Comparison of ENCODE assay signal across 21 cellular contexts in genomic region chr12:122977655-122978392, GRCh38. TPM values are rescaled to one million over a fixed set of nuclear protein-coding genes. Genes with fewer than 3 reads are reported as not detected.
DNase-seq lines count a peak whose midpoint lies in the region; ATAC-seq and TF ChIP-seq lines count a peak whose summit lies in the region.
"Had no signal": no experiment of that assay in that cellular context is flagged by ENCODE, and none has a peak within 500 bp of the region (broad histone marks: within the 10 kb centered on the region; RNA-seq: fewer than 3 reads in every experiment).

No MANE protein-coding gene starts in this region.

- H3K4me1 ChIP-seq in GM23338 (ENCODE audit: insufficient read depth) (peaks cover 18% of the 10 kb centered on the region; the same call in 1 of the 2 replicates), osteoblast (ENCODE audit: insufficient read depth, low read length) (peaks cover 40% of the 10 kb centered on the region), left lung (peaks cover 34 to 68% of the 10 kb centered on the region in 2 donors), suprapubic skin (peaks cover 73% of the 10 kb centered on the region)

- H3K4me3 ChIP-seq in GM23338, result no peak overlapping the region
- H3K4me3 ChIP-seq in osteoblast (ENCODE audit: insufficient read depth, low read length), result no peak overlapping the region
- H3K4me3 ChIP-seq in left lung, result no peak overlapping the region
- H3K4me3 ChIP-seq in suprapubic skin, result no peak overlapping the region
- H3K4me3 ChIP-seq: breast epithelium, SJSA1, upper lobe of left lung had no signal

- no peaks in the 10 kb centered on the region for H3K36me3 Mint-ChIP-seq in activated T-cell treated with anti-CD3 and anti-CD28 coated beads, Interleukin-2, amount 50 U/mL, for 4 hours (ENCODE audit: insufficient read depth)
- no peaks in the 10 kb centered on the region; the same call in 2 of the 3 replicates for H3K36me3 Mint-ChIP-seq in GM23338 (ENCODE audit: low read depth)
- H3K36me3 Mint-ChIP-seq in dendritic cell treated with granulocyte-macrophage colony-stimulating factor and Interleukin-4, amounts not matched to agents 40 ng/mL and 50 ng/mL, for 4 days (ENCODE audit: low read depth), result peaks cover 80% of the 10 kb centered on the region

- intact Hi-C loops in dendritic cell treated with granulocyte-macrophage colony-stimulating factor and Interleukin-4, amounts not matched to agents 40 ng/mL and 50 ng/mL, for 4 days (cut with micrococcal nuclease), result no loop called here
- intact Hi-C loops in left lung (cut with DNase I), result no loop called here

- no peak for ATAC-seq in activated T-cell treated with anti-CD3 and anti-CD28 coated beads, Interleukin-2, amount 50 U/mL, for 4 hours
- ATAC-seq in GM23338 (no peak), left lung (no peak)
- ATAC-seq: right cardiac atrium had no signal

- TF ChIP-seq CTCF in GM23338 (conservative IDR thresholded peaks at IDR 0.05; ENCODE audit: low read depth in 2 of 2) (no peak), osteoblast (IDR thresholded peaks at IDR 0.05; ENCODE audit: extremely low read depth, low read depth, low read length) (no peak), left lung (IDR thresholded peaks at IDR 0.05) (no peak), suprapubic skin (IDR thresholded peaks at IDR 0.05) (no peak)

- no peaks in the 10 kb centered on the region for H3K9me3 Mint-ChIP-seq in activated T-cell treated with anti-CD3 and anti-CD28 coated beads, Interleukin-2, amount 50 U/mL, for 4 hours
- no peaks in the 10 kb centered on the region for H3K9me3 Mint-ChIP-seq in GM23338
- H3K9me3 Mint-ChIP-seq in dendritic cell treated with granulocyte-macrophage colony-stimulating factor and Interleukin-4, amounts not matched to agents 40 ng/mL and 50 ng/mL, for 4 days, result no peaks in the 10 kb centered on the region
- H3K9me3 Mint-ChIP-seq: stimulated activated naive CD8-positive, alpha-beta T cell treated with anti-CD3 and anti-CD28 coated beads, Interleukin-15, Interleukin-2, amounts not matched to agents 100 ng/mL and 50 ng/mL, for 24 hours had no signal

- no peaks in the 10 kb centered on the region for H3K9me3 ChIP-seq in osteoblast (ENCODE audit: low read depth, low read length)
- no peaks in the 10 kb centered on the region for H3K9me3 ChIP-seq in left lung
- no peaks in the 10 kb centered on the region for H3K9me3 ChIP-seq in suprapubic skin
- H3K9me3 ChIP-seq: breast epithelium, Caco-2, SJSA1, upper lobe of left lung had no signal

- H3K79me2 ChIP-seq in GM23338 (replicated peaks; ENCODE audit: insufficient read depth) (peaks cover 23% of the 10 kb centered on the region; the same call in 1 of the 2 replicates), osteoblast (ENCODE audit: insufficient read depth, low read length) (peaks cover 74% of the 10 kb centered on the region)

- no peaks in the 10 kb centered on the region for H3F3A ChIP-seq in GM23338 (replicated peaks; ENCODE audit: low read depth)

- H3K27me3 ChIP-seq in GM23338 (ENCODE audit: insufficient read depth), result no peaks in the 10 kb centered on the region
- no peaks in the 10 kb centered on the region for H3K27me3 ChIP-seq in osteoblast (ENCODE audit: insufficient read depth, low read length)
- H3K27me3 ChIP-seq in left lung, result no peaks in the 10 kb centered on the region
- no peaks in the 10 kb centered on the region for H3K27me3 ChIP-seq in suprapubic skin
- H3K27me3 ChIP-seq: breast epithelium, SJSA1, upper lobe of left lung had no signal

- H3K4me1 Mint-ChIP-seq in activated T-cell treated with anti-CD3 and anti-CD28 coated beads, Interleukin-2, amount 50 U/mL, for 4 hours (ENCODE audit: low read depth), result peaks cover 42% of the 10 kb centered on the region
- H3K4me1 Mint-ChIP-seq in GM23338, result peaks cover 10% of the 10 kb centered on the region
- H3K4me1 Mint-ChIP-seq in dendritic cell treated with granulocyte-macrophage colony-stimulating factor and Interleukin-4, amounts not matched to agents 40 ng/mL and 50 ng/mL, for 4 days (ENCODE audit: low read depth), result peaks cover 72% of the 10 kb centered on the region

- H3K4me2 ChIP-seq in GM23338 (no peak overlapping the region), osteoblast (ENCODE audit: insufficient read depth, low read length) (no peak overlapping the region)

- no peak overlapping the region for H3K27ac Mint-ChIP-seq in GM23338
- H3K27ac Mint-ChIP-seq in dendritic cell treated with granulocyte-macrophage colony-stimulating factor and Interleukin-4, amounts not matched to agents 40 ng/mL and 50 ng/mL, for 4 days, result peak overlapping the region; percentile 21
- H3K27ac Mint-ChIP-seq: stimulated activated naive CD8-positive, alpha-beta T cell treated with anti-CD3 and anti-CD28 coated beads, Interleukin-15, Interleukin-2, amounts not matched to agents 100 ng/mL and 50 ng/mL, for 24 hours had no signal

- no peaks in the 10 kb centered on the region for H3K27me3 Mint-ChIP-seq in activated T-cell treated with anti-CD3 and anti-CD28 coated beads, Interleukin-2, amount 50 U/mL, for 4 hours (ENCODE audit: low read depth)
- H3K27me3 Mint-ChIP-seq in GM23338 (ENCODE audit: insufficient read depth, low read depth, poor library complexity), result peaks cover 28% of the 10 kb centered on the region
- no peaks in the 10 kb centered on the region for H3K27me3 Mint-ChIP-seq in dendritic cell treated with granulocyte-macrophage colony-stimulating factor and Interleukin-4, amounts not matched to agents 40 ng/mL and 50 ng/mL, for 4 days
- H3K27me3 Mint-ChIP-seq: stimulated activated naive CD8-positive, alpha-beta T cell treated with anti-CD3 and anti-CD28 coated beads, Interleukin-15, Interleukin-2, amounts not matched to agents 100 ng/mL and 50 ng/mL, for 24 hours had no signal

- peak overlapping the region; percentile 27 for H3K4me3 Mint-ChIP-seq in activated T-cell treated with anti-CD3 and anti-CD28 coated beads, Interleukin-2, amount 50 U/mL, for 4 hours
- peak overlapping the region; percentile 21; the same call in 1 of the 3 replicates for H3K4me3 Mint-ChIP-seq in GM23338
- no peak overlapping the region for H3K4me3 Mint-ChIP-seq in dendritic cell treated with granulocyte-macrophage colony-stimulating factor and Interleukin-4, amounts not matched to agents 40 ng/mL and 50 ng/mL, for 4 days

- WGBS in suprapubic skin, result 80% methylated on average over 6 of the region's 9 CpGs

- no peak overlapping the region for H2AFZ ChIP-seq in GM23338
- no peak overlapping the region for H2AFZ ChIP-seq in osteoblast (ENCODE audit: low read length)

- TF ChIP-seq EP300 in suprapubic skin (IDR thresholded peaks at IDR 0.05), result no peak

- no peak for TF ChIP-seq POLR2A in suprapubic skin (IDR thresholded peaks at IDR 0.05)

- no peak for DNase-seq in activated T-cell treated with anti-CD3 and anti-CD28 coated beads, Interleukin-2, amount 50 U/mL, for 4 hours
- no peak for DNase-seq in activated T-cell treated with anti-CD3 and anti-CD28 coated beads, Interleukin-2, amount 50 U/mL, for 48 hours
- no peak for DNase-seq in GM23338 (ENCODE audit: low spot score)
- DNase-seq in osteoblast (ENCODE audit: insufficient read length, low spot score, missing footprints), result peak; percentile 78
- DNase-seq in left lung, result no peak
- DNase-seq in HuH-7 (ENCODE audit: low spot score), result no peak
- DNase-seq in suprapubic skin (ENCODE audit: low spot score in 2 of 2), result no peak
- DNase-seq: activated CD8-positive, alpha-beta memory T cell treated with anti-CD3 and anti-CD28 coated beads, Interleukin-2, amount 50 U/mL, for 48 hours; Caco-2; foreskin melanocyte; Karpas-422; kidney glomerular epithelial cell; NCI-H1105 treated with DMSO at 0.1 percent for 48 hours; NCI-H526 treated with DMSO at 0.1 percent for 48 hours; occipital lobe had no signal

- H3K9me2 ChIP-seq in GM23338 (ENCODE audit: insufficient read depth), result no peaks in the 10 kb centered on the region

- no peaks in the 10 kb centered on the region; the same call in 1 of the 2 replicates for H3K36me3 ChIP-seq in GM23338 (ENCODE audit: insufficient read depth)
- peaks cover 11% of the 10 kb centered on the region for H3K36me3 ChIP-seq in osteoblast (ENCODE audit: insufficient read depth, low read length)
- peaks cover 0 to 28% of the 10 kb centered on the region in 2 donors for H3K36me3 ChIP-seq in left lung
- H3K36me3 ChIP-seq in suprapubic skin, result peaks cover 7% of the 10 kb centered on the region
- H3K36me3 ChIP-seq: breast epithelium had no signal

- no peak overlapping the region for H3K27ac ChIP-seq in GM23338 (ENCODE audit: low read depth)
- H3K27ac ChIP-seq in osteoblast (ENCODE audit: low read depth, low read length), result no peak overlapping the region
- no peak overlapping the region for H3K27ac ChIP-seq in left lung
- H3K27ac ChIP-seq in suprapubic skin, result no peak overlapping the region
- H3K27ac ChIP-seq: breast epithelium, SJSA1, upper lobe of left lung had no signal

- no peaks in the 10 kb centered on the region; the same call in 1 of the 2 replicates for H4K20me1 ChIP-seq in GM23338 (replicated peaks; ENCODE audit: insufficient read depth)
- H4K20me1 ChIP-seq in osteoblast (ENCODE audit: insufficient read depth, low read length), result peaks cover 16% of the 10 kb centered on the region

TF ChIP-seq in GM23338, 12 proteins besides CTCF, POLR2A, EP300 and RAD21 (continues in another document):
- no peak for TF ChIP-seq NANOG (IDR thresholded peaks at IDR 0.05; ENCODE audit: borderline replicate concordance)
- no peak for TF ChIP-seq EZH2 (IDR thresholded peaks at IDR 0.05; ENCODE audit: low read depth, unreplicated experiment)

RNA-seq across cellular contexts. Expression of gene ARL6IP4, which starts 2.7 kb away (rescaled TPM):
- total RNA-seq in activated T-cell treated with anti-CD3 and anti-CD28 coated beads, Interleukin-2, amount 50 U/mL, for 4 hours, result 100 to 1,000 TPM; 118 to 141 (median 129) TPM
- total RNA-seq in GM23338 (2014; rRNA removed; shearing (Covaris generic)), result 68.7 and 85.5 TPM in 2 replicates
- polyA plus RNA-seq in GM23338 (2016; fragmentation: Nextera tagmentation; extraction: Ambion mirVana), result 169 and 176 TPM in 2 replicates
- 117 and 118 TPM in 2 replicates for total RNA-seq in osteoblast
- total RNA-seq in left lung, result 100 to 1,000 TPM; 122 to 133 TPM
- 100 to 1,000 TPM in 3 of 4 donors, 10 to 100 TPM in 1; 87.5 to 149 (median 114) TPM for total RNA-seq in suprapubic skin

RNA-seq across cellular contexts. Expression of gene OGFOD2, which starts 2.8 kb away (rescaled TPM):
- 10 to 100 TPM; 23.1 to 25.5 (median 24.7) TPM for total RNA-seq in activated T-cell treated with anti-CD3 and anti-CD28 coated beads, Interleukin-2, amount 50 U/mL, for 4 hours
- 11.6 and 16.1 TPM in 2 replicates for total RNA-seq in GM23338 (2014; rRNA removed; shearing (Covaris generic))
- 13.1 and 14.3 TPM in 2 replicates for polyA plus RNA-seq in GM23338 (2016; fragmentation: Nextera tagmentation; extraction: Ambion mirVana)
- total RNA-seq in osteoblast (6.5 and 8.3 TPM in 2 replicates), left lung (10 to 100 TPM; 20.3 to 20.6 TPM), suprapubic skin (10 to 100 TPM in 3 of 4 donors, 1 to 10 TPM in 1; 9.9 to 27.0 (median 13.5) TPM)

RNA-seq across cellular contexts. Expression of gene ABCB9, which starts 11.6 kb away (rescaled TPM):
- 1 to 10 TPM; 2.3 to 3.2 (median 2.9) TPM for total RNA-seq in activated T-cell treated with anti-CD3 and anti-CD28 coated beads, Interleukin-2, amount 50 U/mL, for 4 hours
- total RNA-seq in GM23338 (2014; rRNA removed; shearing (Covaris generic)), result 7.0 and 7.7 TPM in 2 replicates
- polyA plus RNA-seq in GM23338 (2016; fragmentation: Nextera tagmentation; extraction: Ambion mirVana), result 1.2 and 1.4 TPM in 2 replicates
- 11.9 and 13.0 TPM in 2 replicates for total RNA-seq in osteoblast
- 1 to 10 TPM; 4.5 to 7.7 TPM for total RNA-seq in left lung
- total RNA-seq in suprapubic skin, result 1 to 10 TPM; 2.7 to 9.5 (median 7.4) TPM
